ENCODE assay signal across 22 cellular contexts in the genomic region with DNA sequence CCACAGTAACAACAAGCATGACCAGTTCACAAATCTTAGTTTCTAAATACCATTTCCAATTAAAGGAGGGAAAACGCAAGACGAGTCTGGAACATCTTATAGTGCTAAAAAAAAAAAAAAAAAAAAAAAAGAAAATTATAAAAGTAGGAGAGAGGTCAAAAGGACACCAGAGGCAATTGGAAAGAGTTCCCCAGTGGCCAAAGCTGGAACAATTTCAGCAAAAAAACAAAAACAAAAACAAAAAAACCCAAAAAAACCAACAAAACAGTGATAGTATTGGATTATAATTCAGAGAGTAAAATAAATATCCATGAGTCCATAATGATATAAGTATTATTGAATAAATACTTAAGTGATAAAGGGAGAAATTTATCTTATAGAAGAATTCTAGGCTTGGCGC. TPM values are rescaled to one million over a fixed set of nuclear protein-coding genes. Genes with fewer than 3 reads are reported as not detected.
DNase-seq lines count a peak whose midpoint lies in the region; TF ChIP-seq lines count a peak whose summit lies in the region.
"Had no signal": no experiment of that assay in that cellular context is flagged by ENCODE, and none has a peak within 500 bp of the region (broad histone marks: within the 10 kb centered on the region; RNA-seq: fewer than 3 reads in every experiment).

No MANE protein-coding gene starts in this region.

- WGBS in H9 (ENCODE audit: extremely low coverage, insufficient read length, low lambda C conversion rate): no CpG with 5 or more reads among the region's 3 CpGs
- WGBS in mesenchymal stem cell: 100% methylated on average over 1 of the region's 3 CpGs

- H3K4me2 ChIP-seq in H9 (ENCODE audit: insufficient read depth, insufficient read length, low read length): no peak overlapping the region
- H3K4me2 ChIP-seq in mesenchymal stem cell (ENCODE audit: low read length, poor library complexity, severe bottlenecking): no peak overlapping the region
- H3K4me2 ChIP-seq: A549 had no signal

- no peak overlapping the region for H3K4ac ChIP-seq in H9 (ENCODE audit: low read depth, low read length)
- H3K4ac ChIP-seq in mesenchymal stem cell (ENCODE audit: low read depth in 1 of 2, low read length in 2 of 2): no peak overlapping the region

- no peak overlapping the region for H3K23ac ChIP-seq in H9 (ENCODE audit: insufficient read length, low read depth, low read length)
- H3K23ac ChIP-seq in mesenchymal stem cell (ENCODE audit: low read length in 2 of 2): no peak overlapping the region

- no peaks in the 10 kb centered on the region for H3K23me2 ChIP-seq in H9 (ENCODE audit: insufficient read length, low read depth, low read length, poor library complexity, severe bottlenecking)

- H2BK15ac ChIP-seq in H9 (ENCODE audit: low read depth, low read length): no peak overlapping the region
- H2BK15ac ChIP-seq in mesenchymal stem cell (ENCODE audit: low read depth, poor library complexity, severe bottlenecking): no peak overlapping the region

- H3K14ac ChIP-seq in H9 (ENCODE audit: insufficient read depth, low read length): no peak overlapping the region
- H3K14ac ChIP-seq in mesenchymal stem cell (ENCODE audit: low read length in 2 of 2): no peak overlapping the region

- intact Hi-C loops in posterior vena cava (cut with DNase I): no loop called here

- H3K27me3 Mint-ChIP-seq in H9 (ENCODE audit: low read depth) (no peaks in the 10 kb centered on the region), glutamatergic neuron (ENCODE audit: unreplicated experiment) (no peaks in the 10 kb centered on the region)

- no peak overlapping the region for H4K5ac ChIP-seq in H9 (ENCODE audit: insufficient read length, low read depth, low read length)

- peaks cover 3% of the 10 kb centered on the region; the same call in 1 of the 2 replicates for H3K4me1 ChIP-seq in BE2C
- no peaks in the 10 kb centered on the region for H3K4me1 ChIP-seq in H9 (ENCODE audit: insufficient read depth, low read length)
- H3K4me1 ChIP-seq in mesenchymal stem cell (ENCODE audit: control insufficient read depth, insufficient read depth, low read depth, low read length): no peaks in the 10 kb centered on the region
- H3K4me1 ChIP-seq: A549, Caco-2 had no signal

- H3K36me3 ChIP-seq in BE2C (no peaks in the 10 kb centered on the region), mesenchymal stem cell (ENCODE audit: control insufficient read depth in 1 of 2, insufficient read depth in 2 of 2, low read depth in 1 of 2, low read length in 2 of 2) (no peaks in the 10 kb centered on the region)

- H2BK120ac ChIP-seq in H9 (ENCODE audit: low read depth, low read length, poor library complexity, severe bottlenecking) (no peak overlapping the region), mesenchymal stem cell (ENCODE audit: low read depth, low read length) (no peak overlapping the region)

- DNase-seq in BE2C (no peak), H9 (no peak), epithelial cell of esophagus (ENCODE audit: low read depth) (no peak), glutamatergic neuron (no peak), mesenchymal stem cell (no peak), posterior vena cava (ENCODE audit: low spot score) (no peak), NCI-H2227 treated with DMSO at 0.1 percent for 48 hours (lab: John Stamatoyannopoulos, UW) (no peak)
- DNase-seq in activated naive CD4-positive, alpha-beta T cell treated with anti-CD3 and anti-CD28 coated beads, Interleukin-2, amount 50 U/mL, for 16 hours: no peak
- DNase-seq: 8988T; ACHN; AML-193; C1 segment of cervical spinal cord; Caco-2; CD4-positive, CD25-positive, alpha-beta regulatory T cell; CD8-positive, alpha-beta T cell; DMS153; DND-41; GDM1; GM23248; H7 had no signal

- H2AFZ ChIP-seq in H9 (ENCODE audit: low read length) (no peak overlapping the region), mesenchymal stem cell (ENCODE audit: low read depth, low read length) (no peak overlapping the region)
- H2AFZ ChIP-seq: GM23248 had no signal

- H3K9me3 Mint-ChIP-seq in H9 (no peaks in the 10 kb centered on the region), glutamatergic neuron (ENCODE audit: unreplicated experiment) (no peaks in the 10 kb centered on the region)
- H3K9me3 Mint-ChIP-seq: CD4-positive, CD25-positive, alpha-beta regulatory T cell; CD8-positive, alpha-beta T cell had no signal

- H3K4me3 ChIP-seq in BE2C (ENCODE audit: low read depth, low read length) (no peak overlapping the region), epithelial cell of esophagus (ENCODE audit: low read length) (no peak overlapping the region), mesenchymal stem cell (ENCODE audit: insufficient read depth in 1 of 2, low read depth in 1 of 2, low read length in 2 of 2) (no peak overlapping the region)
- H3K4me3 ChIP-seq: A549, GM12878, GM23248 had no signal

- peak; percentile 5; the same call in 1 of the 2 replicates for TF ChIP-seq CTCF in BE2C (IDR thresholded peaks at IDR 0.05; ENCODE audit: low read depth, low read length)
- peak; percentile 34; the same call in 1 of the 3 replicates for TF ChIP-seq CTCF in H9 (conservative IDR thresholded peaks at IDR 0.05)
- TF ChIP-seq CTCF in epithelial cell of esophagus (IDR thresholded peaks at IDR 0.05; ENCODE audit: insufficient read depth, low read depth, low read length, missing control alignments): peak; percentile 11
- TF ChIP-seq CTCF in glutamatergic neuron (IDR thresholded peaks at IDR 0.05; ENCODE audit: partially characterized antibody, unreplicated experiment): peak; percentile 24

- H3K4me1 Mint-ChIP-seq in H9 (peaks cover 9 to 10% of the 10 kb centered on the region in 2 experiments), glutamatergic neuron (ENCODE audit: low read depth, unreplicated experiment) (no peaks in the 10 kb centered on the region)
- H3K4me1 Mint-ChIP-seq: CD4-positive, CD25-positive, alpha-beta regulatory T cell had no signal

- no peaks in the 10 kb centered on the region for H3K79me2 ChIP-seq in H9 (ENCODE audit: insufficient read depth, low read length)

- no peak overlapping the region for H3K56ac ChIP-seq in H9 (ENCODE audit: insufficient read length, low read depth, low read length)

- H3K79me1 ChIP-seq in H9 (ENCODE audit: insufficient read depth, low read depth, low read length, poor library complexity, severe bottlenecking) (no peaks in the 10 kb centered on the region), mesenchymal stem cell (replicated peaks; ENCODE audit: low read length, poor library complexity, severe bottlenecking) (no peaks in the 10 kb centered on the region)

- H3K27me3 ChIP-seq in BE2C: peaks cover 4% of the 10 kb centered on the region; the same call in 1 of the 2 replicates
- no peaks in the 10 kb centered on the region for H3K27me3 ChIP-seq in H9 (ENCODE audit: insufficient read depth, low read length)
- H3K27me3 ChIP-seq in mesenchymal stem cell (ENCODE audit: control insufficient read depth in 1 of 2, insufficient read depth in 1 of 2, low read length in 2 of 2): no peaks in the 10 kb centered on the region

- H4K20me1 ChIP-seq in H9 (ENCODE audit: control insufficient read depth, insufficient read depth, insufficient read length): no peaks in the 10 kb centered on the region

- H4K8ac ChIP-seq in H9 (replicated peaks; ENCODE audit: insufficient read length, low read depth, low read length) (no peak overlapping the region), mesenchymal stem cell (ENCODE audit: low read length) (no peak overlapping the region)

- H3K36me3 Mint-ChIP-seq in H9 (ENCODE audit: insufficient read depth in 1 of 3, low read depth in 3 of 3) (no peaks in the 10 kb centered on the region), glutamatergic neuron (ENCODE audit: unreplicated experiment) (no peaks in the 10 kb centered on the region)
- H3K36me3 Mint-ChIP-seq: CD4-positive, CD25-positive, alpha-beta regulatory T cell; CD8-positive, alpha-beta T cell had no signal

- H2BK12ac ChIP-seq in H9 (ENCODE audit: insufficient read length, low read depth, low read length) (no peak overlapping the region), mesenchymal stem cell (ENCODE audit: low read length in 2 of 2) (no peak overlapping the region)

- H3K9ac ChIP-seq in H9 (ENCODE audit: extremely low read depth, insufficient read length, low read length) (no peak overlapping the region), mesenchymal stem cell (ENCODE audit: low read length) (no peak overlapping the region)
- H3K9ac ChIP-seq: GM23248 had no signal

- no peak overlapping the region for H3T11ph ChIP-seq in H9 (ENCODE audit: low read length)

- no peak overlapping the region for H2BK5ac ChIP-seq in H9 (ENCODE audit: insufficient read length, low read length)
- no peak overlapping the region for H2BK5ac ChIP-seq in mesenchymal stem cell (ENCODE audit: low read depth, low read length, poor library complexity, severe bottlenecking)

- H2AK5ac ChIP-seq in H9 (ENCODE audit: insufficient read length, low read length) (no peak overlapping the region), mesenchymal stem cell (ENCODE audit: low read length, severe bottlenecking) (no peak overlapping the region)

- no peak overlapping the region for H3K27ac Mint-ChIP-seq in H9
- H3K27ac Mint-ChIP-seq in glutamatergic neuron (ENCODE audit: unreplicated experiment): no peak overlapping the region
- H3K27ac Mint-ChIP-seq: CD4-positive, CD25-positive, alpha-beta regulatory T cell; CD8-positive, alpha-beta T cell had no signal

- no peak overlapping the region for H2BK20ac ChIP-seq in H9 (ENCODE audit: low read depth, low read length, poor library complexity, severe bottlenecking)

- H4K91ac ChIP-seq in H9 (ENCODE audit: insufficient read length, low read depth, low read length) (no peak overlapping the region), mesenchymal stem cell (ENCODE audit: low read length) (no peak overlapping the region)

- no peaks in the 10 kb centered on the region for H3K9me3 ChIP-seq in BE2C
- no peaks in the 10 kb centered on the region for H3K9me3 ChIP-seq in H9 (ENCODE audit: control insufficient read depth, low read depth, low read length)
- H3K9me3 ChIP-seq in mesenchymal stem cell (ENCODE audit: control insufficient read depth, low read length): no peaks in the 10 kb centered on the region
- H3K9me3 ChIP-seq: A549, Caco-2 had no signal

- H3K4me3 Mint-ChIP-seq in H9: no peak overlapping the region
- H3K4me3 Mint-ChIP-seq in glutamatergic neuron (ENCODE audit: unreplicated experiment): no peak overlapping the region
- H3K4me3 Mint-ChIP-seq: CD4-positive, CD25-positive, alpha-beta regulatory T cell; CD8-positive, alpha-beta T cell had no signal

- H3K18ac ChIP-seq in H9 (ENCODE audit: insufficient read length, low read depth, low read length) (no peak overlapping the region), mesenchymal stem cell (ENCODE audit: low read depth in 1 of 2, low read length in 2 of 2) (no peak overlapping the region)

- no peak overlapping the region for H3K27ac ChIP-seq in H9 (ENCODE audit: insufficient read length, low read depth, low read length)
- H3K27ac ChIP-seq in mesenchymal stem cell (ENCODE audit: low read length, poor library complexity, severe bottlenecking): no peak overlapping the region
- H3K27ac ChIP-seq: A549, GM23248 had no signal

RNA-seq across cellular contexts. Expression of a gene that starts 10.3 kb away (rescaled TPM):
- 156 TPM for polyA plus RNA-seq in BE2C (2012; ENCODE audit: insufficient read depth, insufficient read length, low read depth)
- total RNA-seq in H9 (2021): 988 and 1,012 TPM in 2 replicates
- 635 TPM for total RNA-seq in glutamatergic neuron (ENCODE audit: unreplicated experiment)
- polyA plus RNA-seq in mesenchymal stem cell (2013, experiment 1 of 2): 781 TPM
- 820 TPM for polyA plus RNA-seq in mesenchymal stem cell (2013, experiment 2 of 2)
- 100 to 1,000 TPM; 281 to 331 TPM for total RNA-seq in posterior vena cava
